ENCODE assay signal across 8 cellular contexts in the genomic region with DNA sequence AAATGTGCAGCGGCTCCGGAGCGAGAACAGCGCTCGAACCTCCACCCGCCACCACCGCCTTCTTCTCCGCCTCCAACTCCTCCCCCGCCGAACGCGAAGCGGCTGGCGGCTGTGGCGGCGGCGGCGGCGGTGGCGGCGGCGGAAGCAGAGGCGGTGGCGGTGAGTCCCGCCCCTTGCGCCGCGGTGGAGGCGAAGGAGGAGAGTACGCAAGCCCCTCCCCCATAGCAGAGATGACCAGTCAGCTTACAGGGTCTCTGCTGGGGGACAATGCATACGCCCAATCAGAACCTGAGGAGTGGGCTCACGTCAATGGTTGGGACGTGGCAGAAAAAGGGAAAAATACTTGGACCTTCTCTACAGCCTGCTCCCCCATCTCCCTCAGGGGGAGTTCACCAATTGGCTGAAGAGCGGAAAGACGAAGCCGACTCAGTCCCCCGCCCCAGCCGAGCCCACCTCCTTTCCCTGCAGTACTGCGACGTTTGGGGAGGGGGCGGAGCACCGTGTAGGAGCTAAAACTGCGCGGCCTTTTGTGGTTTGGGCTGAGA. TPM values are rescaled to one million over a fixed set of nuclear protein-coding genes. Genes with fewer than 3 reads are reported as not detected.
DNase-seq lines count a peak whose midpoint lies in the region; ATAC-seq and TF ChIP-seq lines count a peak whose summit lies in the region.

Gene PJA2, minus strand, starts transcription at position 131 of the 545 bp plus-strand sequence. CDS start 26,541 bp downstream, outside the sequence.

- H3K4me3 ChIP-seq in Panc1 (ENCODE audit: low read depth in 2 of 2, low read length in 2 of 2) (peak within 1 kb of the TSS; percentile 81 to 82), mucosa of rectum (ENCODE audit: low read length in 2 of 2) (peak within 1 kb of the TSS; percentile 84 to 92)

- H3K4me1 ChIP-seq in Panc1 (ENCODE audit: control insufficient read depth, insufficient read depth, low read length) (peaks cover 29% of the 10 kb centered on the region), mucosa of rectum (ENCODE audit: control insufficient read depth in 2 of 2, insufficient read depth in 2 of 2, low read length in 2 of 2) (peaks cover 10 to 16% of the 10 kb centered on the region in 2 donors)

- TF ChIP-seq CTCF in Panc1 (IDR thresholded peaks at IDR 0.05) = no peak

- TF ChIP-seq POLR2A in erythroblast (IDR thresholded peaks at IDR 0.05; ENCODE audit: low read length) = peak; percentile 41

- H3K27me3 ChIP-seq in Panc1 (ENCODE audit: control insufficient read depth, insufficient read depth, low read length) (no peaks in the 10 kb centered on the region), mucosa of rectum (ENCODE audit: control insufficient read depth in 2 of 2, insufficient read depth in 2 of 2, low read length in 2 of 2) (no peaks in the 10 kb centered on the region)

- CTCF ChIA-PET in Panc1 (lab: Charles Lee) = interaction anchor here (0.7 kb wide), 1 partner anchor 9 kb away, joined by 3 read pairs; no protein-coding TSS in a partner anchor

- peak; percentile 81 for ATAC-seq in GM21723 (IDR thresholded peaks at IDR 0.05; ENCODE audit: unreplicated experiment)
- peak; percentile 94 for ATAC-seq in Panc1
- peak; percentile 87 to 88 for ATAC-seq in activated T-cell treated with anti-CD3 and anti-CD28 coated beads, Interleukin-2, amount 50 U/mL, for 4 hours

- H3K27ac ChIP-seq in Panc1 (ENCODE audit: low read length) (peak within 1 kb of the TSS; percentile 87), mucosa of rectum (ENCODE audit: low read depth in 2 of 2, low read length in 2 of 2) (peak within 1 kb of the TSS; percentile 97 to 98)

- H3K4me1 Mint-ChIP-seq in activated T-cell treated with anti-CD3 and anti-CD28 coated beads, Interleukin-2, amount 50 U/mL, for 4 hours (ENCODE audit: low read depth) = peaks cover 43% of the 10 kb centered on the region

- POLR2A ChIA-PET in Panc1 (lab: Charles Lee) = interaction anchor here (0.6 to 0.7 kb wide), 3 partner anchors 58 to 1810 kb away, joined by 4 to 11 read pairs (median 8); no protein-coding TSS in a partner anchor

- in situ Hi-C loops in Panc1 (cut with HindIII; ENCODE audit: low pct_unique_long_range_greater_than_20kb, low sequenced_read_pairs) = no loop called here

- H3K9me3 Mint-ChIP-seq in activated T-cell treated with anti-CD3 and anti-CD28 coated beads, Interleukin-2, amount 50 U/mL, for 4 hours = peaks cover 6% of the 10 kb centered on the region

- H3K9me3 ChIP-seq in Panc1 (ENCODE audit: control insufficient read depth, insufficient read depth, low read depth, low read length) = no peaks in the 10 kb centered on the region
- no peaks in the 10 kb centered on the region for H3K9me3 ChIP-seq in mucosa of rectum (ENCODE audit: control insufficient read depth in 2 of 2, low read length in 2 of 2)

- H3K36me3 ChIP-seq in Panc1 (ENCODE audit: control insufficient read depth, insufficient read depth, low read length) = no peaks in the 10 kb centered on the region
- H3K36me3 ChIP-seq in mucosa of rectum (ENCODE audit: control insufficient read depth in 2 of 2, insufficient read depth in 2 of 2, low read length in 2 of 2) = no peaks in the 10 kb centered on the region

- H3K36me3 Mint-ChIP-seq in activated T-cell treated with anti-CD3 and anti-CD28 coated beads, Interleukin-2, amount 50 U/mL, for 4 hours (ENCODE audit: insufficient read depth) = peaks cover 6% of the 10 kb centered on the region

- DNase-seq in DMS153 treated with DMSO at 0.1 percent for 48 hours (lab: John Stamatoyannopoulos, UW; ENCODE audit: unreplicated experiment) (peak; percentile 88), KG1 (lab: John Stamatoyannopoulos, UW) (peak; percentile 90), Panc1 (ENCODE audit: low read depth, low spot score) (peak; percentile 99), erythroblast (lab: John Stamatoyannopoulos, UW) (peak; percentile 98)
- peak; percentile 94 for DNase-seq in activated T-cell treated with anti-CD3 and anti-CD28 coated beads, Interleukin-2, amount 50 U/mL, for 4 hours
- peak; percentile 96 for DNase-seq in stimulated activated CD8-positive, alpha-beta memory T cell treated with anti-CD3 and anti-CD28 coated beads, Interleukin-4, amount 100 ng/mL, for 48 hours

- intact Hi-C loops in Panc1 (cut with micrococcal nuclease; ENCODE audit: unreplicated experiment) = no loop called here

- H3K4me3 Mint-ChIP-seq in activated T-cell treated with anti-CD3 and anti-CD28 coated beads, Interleukin-2, amount 50 U/mL, for 4 hours = peak within 1 kb of the TSS; percentile 97

- no TSS peak for BruUV-seq in Panc1 (replicated peaks; lab: Mats Ljungman, UMichigan)

- H3K9ac ChIP-seq in mucosa of rectum (ENCODE audit: low read depth in 1 of 2, low read length in 2 of 2) = peak within 1 kb of the TSS; percentile 90 to 93

- H3K27me3 Mint-ChIP-seq in activated T-cell treated with anti-CD3 and anti-CD28 coated beads, Interleukin-2, amount 50 U/mL, for 4 hours (ENCODE audit: low read depth) = no peaks in the 10 kb centered on the region

RNA-seq across cellular contexts. Expression of gene PJA2, which starts in this region (rescaled TPM):
- total RNA-seq in Panc1 (2021; ENCODE audit: unreplicated experiment) = 33.6 TPM
- 18.2 TPM for polyA plus RNA-seq in Panc1 (2012; ENCODE audit: insufficient read length)
- 10 to 100 TPM; 27.6 to 33.7 (median 28.8) TPM for total RNA-seq in activated T-cell treated with anti-CD3 and anti-CD28 coated beads, Interleukin-2, amount 50 U/mL, for 4 hours

Comparison
In these comparisons a context has a peak if more than half of its experiments do, and no peak if none do; other contexts are left out.
1. Peak in every context shown above with its lines: DNase-seq, ATAC-seq, H3K4me3 ChIP-seq and H3K27ac ChIP-seq.